ENCODE assay signal across 11 cellular contexts in the genomic region with DNA sequence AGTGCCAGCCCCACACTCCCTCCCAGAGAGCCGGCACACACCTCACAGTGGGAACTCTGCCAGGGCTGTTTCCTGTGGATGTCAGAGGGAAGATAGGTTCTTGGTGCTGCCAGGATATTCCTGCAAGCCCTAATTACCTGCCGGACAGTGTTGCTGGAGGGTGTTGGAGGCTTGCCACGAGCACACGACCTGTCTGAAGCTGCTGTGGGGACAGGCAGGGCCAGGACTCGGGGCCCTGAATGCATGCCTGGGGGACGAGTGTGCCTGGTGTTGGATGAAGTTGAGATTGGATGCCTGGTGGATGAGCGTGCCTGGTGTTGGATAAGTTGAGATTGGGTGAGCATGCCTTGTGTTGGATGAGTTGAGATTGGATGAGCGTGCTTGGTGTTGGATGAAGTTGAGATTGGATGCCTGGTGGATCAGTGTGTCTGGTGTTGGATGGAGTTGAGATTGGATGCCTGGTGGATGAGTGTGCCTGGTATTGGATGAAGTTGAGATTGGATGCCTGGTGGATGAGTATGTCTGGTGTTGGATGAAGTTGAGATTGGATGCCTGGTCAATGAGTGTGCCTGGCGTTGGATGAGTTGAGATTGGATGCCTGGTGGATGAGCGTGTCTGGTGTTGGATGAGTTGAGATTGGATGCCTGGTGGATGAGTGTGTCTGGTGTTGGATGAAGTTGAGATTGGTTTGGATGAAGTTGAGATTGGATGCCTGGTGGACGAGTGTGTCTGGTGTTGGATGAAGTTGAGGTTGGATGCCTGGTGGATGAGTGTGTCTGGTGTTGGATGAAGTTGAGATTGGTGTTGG. TPM values are rescaled to one million over a fixed set of nuclear protein-coding genes. Genes with fewer than 3 reads are reported as not detected.
A peak's percentile ranks its signal among the peaks of the same experiment; 100 is the strongest.
DNase-seq lines count a peak whose midpoint lies in the region; ATAC-seq and TF ChIP-seq lines count a peak whose summit lies in the region.
"Had no signal": no experiment of that assay in that cellular context is flagged by ENCODE, and none has a peak within 500 bp of the region (broad histone marks: within the 10 kb centered on the region; RNA-seq: fewer than 3 reads in every experiment).

No MANE protein-coding gene starts in this region.

- peak overlapping the region; percentile 63 for H3K4me2 ChIP-seq in PC-3 (ENCODE audit: low read length)

- no peak overlapping the region for H2AFZ ChIP-seq in PC-3 (ENCODE audit: low read length)

- no peaks in the 10 kb centered on the region for H3K27me3 ChIP-seq in PC-3 (ENCODE audit: low read length)

- intact Hi-C loops in PC-3 (cut with micrococcal nuclease) (no loop called here), posterior vena cava (cut with DNase I) (no loop called here)

- peaks cover 27% of the 10 kb centered on the region for H3K4me1 ChIP-seq in PC-3 (ENCODE audit: insufficient read depth, low read length)

- H3K9me3 ChIP-seq in PC-3 (ENCODE audit: low read length): no peaks in the 10 kb centered on the region

- in situ Hi-C loops in G401 (cut with HindIII; ENCODE audit: low sequenced_read_pairs): no loop called here

- CTCF ChIA-PET in PC-3 (lab: Charles Lee): no interaction called here

- H4K20me1 ChIP-seq in PC-3 (ENCODE audit: low read length): peaks cover 3% of the 10 kb centered on the region; the same call in 1 of the 2 replicates

- H3K79me2 ChIP-seq in PC-3 (ENCODE audit: low read length): peaks cover 11% of the 10 kb centered on the region; the same call in 1 of the 2 replicates

- no TSS peak for BruUV-seq in PC-3 (replicated peaks; lab: Mats Ljungman, UMichigan)

- H3K27ac ChIP-seq in PC-3 (ENCODE audit: low read length): peak overlapping the region; percentile 74

- POLR2A ChIA-PET in PC-3 (lab: Charles Lee; ENCODE audit: unreplicated experiment): no interaction called here

- H3K9ac ChIP-seq in PC-3 (ENCODE audit: low read length): no peak overlapping the region

- DNase-seq in G401 (ENCODE audit: low spot score) (peak; percentile 76), PC-3 (peak; percentile 87), choroid plexus epithelial cell (ENCODE audit: low read depth) (peak; percentile 71), posterior vena cava (ENCODE audit: low spot score) (peak; percentile 63), SKM-1 treated with dmso at 0.1 percent for 144 hours (lab: John Stamatoyannopoulos, UW; ENCODE audit: unreplicated experiment) (no peak), NCI-H1105 (lab: John Stamatoyannopoulos, UW) (no peak), GOT3 (lab: John Stamatoyannopoulos, UW) (no peak)
- DNase-seq in stimulated activated CD4-positive, alpha-beta T cell treated with anti-CD3 and anti-CD28 coated beads, Interleukin-4, amount 100 ng/mL, for 4 hours: no peak
- DNase-seq: activated CD4-positive, alpha-beta T cell treated with anti-CD3 and anti-CD28 coated beads, Interleukin-2, amount 50 U/mL, for 4 hours; activated naive CD8-positive, alpha-beta T cell treated with anti-CD3 and anti-CD28 coated beads, Interleukin-2, amount 10 ng/mL, durations not matched to agents 7 days and 5 days; GDM1 had no signal

- H3K4me3 ChIP-seq in PC-3 (ENCODE audit: low read length) (peak overlapping the region; percentile 14; the same call in 1 of the 2 replicates), choroid plexus epithelial cell (ENCODE audit: low read depth, low read length) (no peak overlapping the region)

- TF ChIP-seq CTCF in PC-3 (conservative IDR thresholded peaks at IDR 0.05; ENCODE audit: low read depth, low read length) (no peak), choroid plexus epithelial cell (conservative IDR thresholded peaks at IDR 0.05; ENCODE audit: low read depth, low read length) (no peak)

- ATAC-seq in PC-3: peak; percentile 62

- peaks cover 7% of the 10 kb centered on the region; the same call in 1 of the 2 replicates for H3K36me3 ChIP-seq in PC-3 (ENCODE audit: low read depth, low read length)

- H3K9me2 ChIP-seq in PC-3 (replicated peaks; ENCODE audit: low read length): no peaks in the 10 kb centered on the region

- peaks cover 4% of the 10 kb centered on the region for H3F3A ChIP-seq in PC-3 (ENCODE audit: low read length, unreplicated experiment)

RNA-seq across cellular contexts. Expression of a gene that starts 23.2 kb away (rescaled TPM):
- 3.6 and 8.8 TPM in 2 replicates for total RNA-seq in G401 (2014; rRNA removed; shearing (Covaris generic))
- total RNA-seq in PC-3 (2014; rRNA removed) (6.2 and 11.2 TPM in 2 replicates), posterior vena cava (10 to 100 TPM; 14.3 to 14.7 TPM)

RNA-seq across cellular contexts. Expression of a gene that starts 34.1 kb away (rescaled TPM):
- total RNA-seq in G401 (2014; rRNA removed; shearing (Covaris generic)): 52.5 and 54.6 TPM in 2 replicates
- 48.1 and 81.4 TPM in 2 replicates for total RNA-seq in PC-3 (2014; rRNA removed)
- 10 to 100 TPM; 37.5 to 43.7 TPM for total RNA-seq in posterior vena cava

Comparison
In these comparisons a context has a peak if more than half of its experiments do, and no peak if none do; other contexts are left out.
1. DNase-seq: peak in G401 (single experiment), PC-3 (single experiment), choroid plexus epithelial cell (single experiment) and posterior vena cava (single experiment); none in SKM-1 treated with dmso at 0.1 percent for 144 hours (single experiment), stimulated activated CD4-positive, alpha-beta T cell treated with anti-CD3 and anti-CD28 coated beads, Interleukin-4, amount 100 ng/mL, for 4 hours (0 of 2), NCI-H1105 (single experiment) and GOT3 (single experiment).